ENCODE assay signal across 9 cellular contexts in genomic region chr15:99015677-99016568, GRCh38. TPM values are rescaled to one million over a fixed set of nuclear protein-coding genes. Genes with fewer than 3 reads are reported as not detected.
A peak's percentile ranks its signal among the peaks of the same experiment; 100 is the strongest.
DNase-seq lines count a peak whose midpoint lies in the region; ATAC-seq and TF ChIP-seq lines count a peak whose summit lies in the region.
"Had no signal": no experiment of that assay in that cellular context is flagged by ENCODE, and none has a peak within 500 bp of the region (broad histone marks: within the 10 kb centered on the region; RNA-seq: fewer than 3 reads in every experiment).

No MANE protein-coding gene starts in this region.

- H3K9me3 ChIP-seq in NT2/D1 (ENCODE audit: insufficient read depth, low read length) = no peaks in the 10 kb centered on the region
- no peaks in the 10 kb centered on the region for H3K9me3 ChIP-seq in esophagus squamous epithelium
- no peaks in the 10 kb centered on the region for H3K9me3 ChIP-seq in neuronal stem cell (replicated peaks in 1 of 2; ENCODE audit: control insufficient read depth in 2 of 2, insufficient read depth in 1 of 2, low read depth in 1 of 2, low read length in 2 of 2)
- H3K9me3 ChIP-seq: SJSA1 had no signal

- peak overlapping the region; percentile 38 for H3K4ac ChIP-seq in neuronal stem cell (ENCODE audit: low read length)

- peak overlapping the region; percentile 56 for H3K14ac ChIP-seq in neuronal stem cell (ENCODE audit: low read length)

- peak overlapping the region; percentile 33 for H3K18ac ChIP-seq in neuronal stem cell (ENCODE audit: low read length)

- H3K9ac ChIP-seq in NT2/D1 (ENCODE audit: insufficient read length, low read depth) (peak overlapping the region; percentile 85), neuronal stem cell (ENCODE audit: low read depth, low read length, poor library complexity) (peak overlapping the region; percentile 72)

- 59 to 75% methylated on average over 28 to 31 of the region's 43 CpGs for WGBS in esophagus squamous epithelium, 2 donors
- WGBS in neuronal stem cell (ENCODE audit: extremely low coverage in 2 of 2, insufficient read length in 2 of 2, insufficient replicate concordance in 1 of 2), 2 donors = no CpG with 5 or more reads among the region's 43 CpGs

- no peak for ATAC-seq in HG02610 (IDR thresholded peaks at IDR 0.05; ENCODE audit: unreplicated experiment)

- no peaks in the 10 kb centered on the region for H3K36me3 ChIP-seq in NT2/D1 (ENCODE audit: insufficient read depth, insufficient read length, low read length)
- H3K36me3 ChIP-seq in esophagus squamous epithelium = no peaks in the 10 kb centered on the region
- no peaks in the 10 kb centered on the region for H3K36me3 ChIP-seq in neuronal stem cell (replicated peaks in 1 of 2; ENCODE audit: control insufficient read depth in 2 of 2, insufficient read depth in 2 of 2, low read length in 2 of 2)
- H3K36me3 ChIP-seq: SJSA1 had no signal

- peak overlapping the region; percentile 53 for H2BK5ac ChIP-seq in neuronal stem cell (ENCODE audit: low read length)

- H3K27ac ChIP-seq in esophagus squamous epithelium = peak overlapping the region; percentile 71 to 90 (median 84)
- H3K27ac ChIP-seq in neuronal stem cell (replicated peaks; ENCODE audit: low read length) = no peak overlapping the region

- DNase-seq in DMS53 treated with DMSO at 0.1 percent for 48 hours (lab: John Stamatoyannopoulos, UW; ENCODE audit: unreplicated experiment) (peak; percentile 8), NT2/D1 (ENCODE audit: low read depth, low spot score) (no peak), esophagus squamous epithelium (lab: John Stamatoyannopoulos, UW) (no peak), neuronal stem cell (ENCODE audit: low spot score) (peak; percentile 24), NCI-H510A (lab: John Stamatoyannopoulos, UW) (no peak), middle frontal gyrus (ENCODE audit: extremely low spot score, low spot score) (no peak), GDM1 (lab: John Stamatoyannopoulos, UW) (no peak)

- H2BK15ac ChIP-seq in neuronal stem cell (ENCODE audit: low read length) = peak overlapping the region; percentile 85

- peak overlapping the region; percentile 73 for H2BK12ac ChIP-seq in neuronal stem cell (ENCODE audit: low read length)

- TF ChIP-seq CTCF in esophagus squamous epithelium (IDR thresholded peaks at IDR 0.05) = no peak

- TF ChIP-seq POLR2A in esophagus squamous epithelium (IDR thresholded peaks at IDR 0.05) = no peak

- peak overlapping the region; percentile 20 for H4K8ac ChIP-seq in neuronal stem cell (ENCODE audit: low read depth, low read length)

- H2AK5ac ChIP-seq in neuronal stem cell (ENCODE audit: low read depth, low read length) = no peak overlapping the region

- H3K4me1 ChIP-seq in NT2/D1 (ENCODE audit: insufficient read depth, insufficient read length) = no peaks in the 10 kb centered on the region
- peaks cover 12 to 36% (median 14%) of the 10 kb centered on the region in 3 donors for H3K4me1 ChIP-seq in esophagus squamous epithelium
- peaks cover 3% of the 10 kb centered on the region in 2 donors for H3K4me1 ChIP-seq in neuronal stem cell (ENCODE audit: control insufficient read depth in 2 of 2, insufficient read depth in 1 of 2, low read depth in 1 of 2, low read length in 2 of 2)

- H2BK120ac ChIP-seq in neuronal stem cell (ENCODE audit: low read depth, low read length) = peak overlapping the region; percentile 54

- peak overlapping the region; percentile 89 for H3K4me2 ChIP-seq in neuronal stem cell (ENCODE audit: insufficient read depth, low read length, poor library complexity, severe bottlenecking)

- H3K23ac ChIP-seq in neuronal stem cell (ENCODE audit: low read depth, low read length, poor library complexity) = no peak overlapping the region

- peak overlapping the region; percentile 98 for H2AFZ ChIP-seq in neuronal stem cell (ENCODE audit: low read length)

- peak overlapping the region; percentile 66 for H3K4me3 ChIP-seq in NT2/D1 (ENCODE audit: insufficient read length, low read depth)
- peak overlapping the region; percentile 53 to 75 (median 68) for H3K4me3 ChIP-seq in esophagus squamous epithelium
- H3K4me3 ChIP-seq in neuronal stem cell (ENCODE audit: low read length in 2 of 2) = peak overlapping the region; percentile 50 to 82

- H3K79me1 ChIP-seq in neuronal stem cell (ENCODE audit: low read depth, low read length) = no peaks in the 10 kb centered on the region

- no peak overlapping the region for H4K91ac ChIP-seq in neuronal stem cell (ENCODE audit: low read depth, low read length, poor library complexity)

- intact Hi-C loops in esophagus squamous epithelium (cut with DNase I) = no loop called here

- peaks cover 7% of the 10 kb centered on the region for H3K27me3 ChIP-seq in NT2/D1 (ENCODE audit: insufficient read depth, insufficient read length)
- H3K27me3 ChIP-seq in esophagus squamous epithelium = peaks cover 0 to 10% (median 0%) of the 10 kb centered on the region in 4 donors
- H3K27me3 ChIP-seq in neuronal stem cell (ENCODE audit: control insufficient read depth in 3 of 3, insufficient read depth in 3 of 3, low read depth in 1 of 3, low read length in 3 of 3) = peaks cover 0 to 36% (median 8%) of the 10 kb centered on the region in 3 experiments
- H3K27me3 ChIP-seq: SJSA1 had no signal

RNA-seq across cellular contexts. Expression of gene PGPEP1L, which starts 8.3 kb away (rescaled TPM):
- not detected for total RNA-seq in esophagus squamous epithelium
- not detected for polyA plus RNA-seq in neuronal stem cell (2013, experiment 1 of 2)
- polyA plus RNA-seq in neuronal stem cell (2013, experiment 2 of 2) = not detected
- total RNA-seq: SJSA1 had no signal

Comparison
In these comparisons a context has a peak if more than half of its experiments do, and no peak if none do; other contexts are left out.
1. DNase-seq: peak in DMS53 treated with DMSO at 0.1 percent for 48 hours (single experiment) and neuronal stem cell (single experiment); none in NT2/D1 (single experiment), esophagus squamous epithelium (single experiment), NCI-H510A (single experiment), middle frontal gyrus (single experiment) and GDM1 (single experiment).
2. Peak in every context shown above with its lines, with median percentiles within 50 percentile points of each other: H3K4me3 ChIP-seq.